In genomic region chr10:7666253-7667023, GRCh38 we compare ENCODE assay signal across 8 cellular contexts. TPM values are rescaled to one million over a fixed set of nuclear protein-coding genes. Genes with fewer than 3 reads are reported as not detected.
A peak's percentile ranks its signal among the peaks of the same experiment; 100 is the strongest.
DNase-seq lines count a peak whose midpoint lies in the region; ATAC-seq and TF ChIP-seq lines count a peak whose summit lies in the region.

Gene ITIH5, minus strand, starts transcription at chr10:7666966. Its CDS starts 74 bp downstream, at chr10:7666892.

- ATAC-seq in SK-N-SH treated with all-trans-retinoic acid at 6 μM for 48 hours (peak; percentile 57), gastroesophageal sphincter (peak; percentile 54), omental fat pad (ENCODE audit: low FRiP score) (peak; percentile 47), GM18517 (IDR thresholded peaks at IDR 0.05; ENCODE audit: unreplicated experiment) (no peak)

- no peaks in the 10 kb centered on the region for H3K9me3 ChIP-seq in BLaER1 treated with 17β-estradiol and CSF1 and Interleukin-3, amounts not matched to agents 10 nM and 100 nM (replicated peaks in 1 of 11)
- H3K9me3 ChIP-seq in gastroesophageal sphincter (no peaks in the 10 kb centered on the region), osteoblast (ENCODE audit: low read depth, low read length) (no peaks in the 10 kb centered on the region)

- no peak within 1 kb of the TSS for H3K27ac ChIP-seq in BLaER1 treated with 17β-estradiol and CSF1 and Interleukin-3, amounts not matched to agents 10 nM and 100 nM
- H3K27ac ChIP-seq in gastroesophageal sphincter (peak within 1 kb of the TSS in 3 of 4 donors; percentile 74 to 82 (median 79)), osteoblast (ENCODE audit: low read depth, low read length) (no peak within 1 kb of the TSS)

- TF ChIP-seq POLR2A in gastroesophageal sphincter (IDR thresholded peaks at IDR 0.05): no peak

- peaks cover 43 to 63% (median 51%) of the 10 kb centered on the region in 11 experiments for H3K27me3 ChIP-seq in BLaER1 treated with 17β-estradiol and CSF1 and Interleukin-3, amounts not matched to agents 10 nM and 100 nM
- no peaks in the 10 kb centered on the region for H3K27me3 ChIP-seq in gastroesophageal sphincter
- H3K27me3 ChIP-seq in osteoblast (ENCODE audit: insufficient read depth, low read length): peaks cover 18% of the 10 kb centered on the region

- H3K4me2 ChIP-seq in BLaER1 treated with 17β-estradiol and CSF1 and Interleukin-3, amounts not matched to agents 10 nM and 100 nM: peak within 1 kb of the TSS; percentile 91 to 100 (median 95)
- no peak within 1 kb of the TSS for H3K4me2 ChIP-seq in osteoblast (ENCODE audit: insufficient read depth, low read length)

- peaks cover 0 to 6% (median 0%) of the 10 kb centered on the region in 11 experiments; a peak in 1 of 22 replicates for H4K20me1 ChIP-seq in BLaER1 treated with 17β-estradiol and CSF1 and Interleukin-3, amounts not matched to agents 10 nM and 100 nM
- H4K20me1 ChIP-seq in osteoblast (ENCODE audit: insufficient read depth, low read length): no peaks in the 10 kb centered on the region

- DNase-seq in omental fat pad (ENCODE audit: low spot score): no peak
- no peak for DNase-seq in NCI-H2029 treated with DMSO at 0.1 percent for 48 hours (lab: John Stamatoyannopoulos, UW)
- no peak for DNase-seq in stimulated activated CD8-positive, alpha-beta memory T cell treated with anti-CD3 and anti-CD28 coated beads, Interleukin-4, amount 100 ng/mL, for 48 hours
- no peak for DNase-seq in osteoblast (ENCODE audit: insufficient read length, low spot score, missing footprints)

- 0% methylated on average over 3 to 19 of the region's 54 CpGs for WGBS in gastroesophageal sphincter (ENCODE audit: low coverage in 1 of 2), 2 donors

- peak within 1 kb of the TSS; percentile 53 to 72 (median 60) for H3K4me3 ChIP-seq in BLaER1 treated with 17β-estradiol and CSF1 and Interleukin-3, amounts not matched to agents 10 nM and 100 nM
- peak within 1 kb of the TSS; percentile 61 to 85 for H3K4me3 ChIP-seq in gastroesophageal sphincter
- no peak within 1 kb of the TSS for H3K4me3 ChIP-seq in osteoblast (ENCODE audit: insufficient read depth, low read length)

- peak within 1 kb of the TSS in 8 of 11 experiments; percentile 15 to 68 (median 44); a peak in 7 of 22 replicates for H3K9ac ChIP-seq in BLaER1 treated with 17β-estradiol and CSF1 and Interleukin-3, amounts not matched to agents 10 nM and 100 nM

- no peak for TF ChIP-seq EP300 in gastroesophageal sphincter (IDR thresholded peaks at IDR 0.05)

- no peak for TF ChIP-seq CTCF in gastroesophageal sphincter (IDR thresholded peaks at IDR 0.05)
- no peak for TF ChIP-seq CTCF in omental fat pad (IDR thresholded peaks at IDR 0.05)
- no peak for TF ChIP-seq CTCF in osteoblast (IDR thresholded peaks at IDR 0.05; ENCODE audit: extremely low read depth, low read depth, low read length)

- no peaks in the 10 kb centered on the region for H3K79me2 ChIP-seq in osteoblast (ENCODE audit: insufficient read depth, low read length)

- no peak within 1 kb of the TSS for H2AFZ ChIP-seq in osteoblast (ENCODE audit: low read length)

- H3K36me3 ChIP-seq in BLaER1 treated with 17β-estradiol and CSF1 and Interleukin-3, amounts not matched to agents 10 nM and 100 nM: no peaks in the 10 kb centered on the region
- H3K36me3 ChIP-seq in gastroesophageal sphincter: no peaks in the 10 kb centered on the region
- no peaks in the 10 kb centered on the region for H3K36me3 ChIP-seq in osteoblast (ENCODE audit: insufficient read depth, low read length)

- peaks cover 0 to 9% (median 7%) of the 10 kb centered on the region in 10 experiments; a peak in 15 of 20 replicates for H3K4me1 ChIP-seq in BLaER1 treated with 17β-estradiol and CSF1 and Interleukin-3, amounts not matched to agents 10 nM and 100 nM
- peaks cover 0 to 59% (median 4%) of the 10 kb centered on the region in 3 donors for H3K4me1 ChIP-seq in gastroesophageal sphincter
- H3K4me1 ChIP-seq in osteoblast (ENCODE audit: insufficient read depth, low read length): no peaks in the 10 kb centered on the region

TF ChIP-seq in SK-N-SH treated with all-trans-retinoic acid at 6 μM for 48 hours, 23 proteins besides CTCF, POLR2A, EP300 and RAD21:
- no peak for TF ChIP-seq ISL1 (CRISPR knock-in tag; IDR thresholded peaks at IDR 0.05)
- no peak for TF ChIP-seq ZFP3 (CRISPR knock-in tag; IDR thresholded peaks at IDR 0.05)
- TF ChIP-seq RARB (CRISPR knock-in tag; IDR thresholded peaks at IDR 0.05): no peak
- no peak for TF ChIP-seq ZNF70 (CRISPR knock-in tag; IDR thresholded peaks at IDR 0.05)
- no peak for TF ChIP-seq POU6F1 (CRISPR knock-in tag; IDR thresholded peaks at IDR 0.05; ENCODE audit: borderline replicate concordance, low read depth)

RNA-seq across cellular contexts. Expression of gene ITIH5, which starts in this region (rescaled TPM):
- total RNA-seq in gastroesophageal sphincter: 10 to 100 TPM; 36.4 to 96.0 (median 52.9) TPM
- 100 to 1,000 TPM in 2 of 4 donors, 10 to 100 TPM in 2; 50.0 to 263 (median 97.9) TPM for total RNA-seq in omental fat pad
- total RNA-seq in osteoblast: 0.88 and 2.2 TPM in 2 replicates

Comparison
In these comparisons a context has a peak if more than half of its experiments do, and no peak if none do; other contexts are left out.
1. RNA of gene ITIH5 (total RNA-seq): 50.0 to 263 TPM in omental fat pad and 36.4 to 96.0 TPM in gastroesophageal sphincter; 0.88 to 2.2 TPM in osteoblast; every median in the first group is over 10 times any median in the second.
2. H3K27ac ChIP-seq: peak in gastroesophageal sphincter (3 of 4); none in BLaER1 treated with 17β-estradiol and CSF1 and Interleukin-3, amounts not matched to agents 10 nM and 100 nM (0 of 11) and osteoblast (single experiment).